Comparison of ENCODE assay signal across 1 cellular context in genomic region chr7:117809958-117810357, GRCh38.
TF ChIP-seq lines count a peak whose summit lies in the region.

No MANE protein-coding gene starts in this region.

TF ChIP-seq in IMR-90, 13 proteins besides CTCF, POLR2A, EP300 and RAD21 (continued from another document):
- TF ChIP-seq MXI1 (IDR thresholded peaks at IDR 0.05; ENCODE audit: borderline replicate concordance, low read depth, low read length) (no peak), CEBPB (IDR thresholded peaks at IDR 0.05; ENCODE audit: low read depth, low read length) (no peak), BHLHE40 (IDR thresholded peaks at IDR 0.05; ENCODE audit: low read depth, low read length) (no peak), USF2 (IDR thresholded peaks at IDR 0.05; ENCODE audit: low read depth, low read length) (no peak), CHD1 (IDR thresholded peaks at IDR 0.05; ENCODE audit: low read depth, low read length) (no peak)
